ENCODE assay signal across 22 cellular contexts in genomic region chr13:73521970-73522549, GRCh38.
"Had no signal": no experiment of that assay in that cellular context is flagged by ENCODE, and none has a peak within 500 bp of the region (broad histone marks: within the 10 kb centered on the region; RNA-seq: fewer than 3 reads in every experiment).

No MANE protein-coding gene starts in this region.

- H3K4me3 Mint-ChIP-seq: activated CD8-positive, alpha-beta memory T cell treated with anti-CD3 and anti-CD28 coated beads, Interleukin-2, amount 10 ng/mL, durations not matched to agents 7 days and 5 days; activated naive CD4-positive, alpha-beta T cell treated with anti-CD3 and anti-CD28 coated beads for 36 hours; brain; naive B cell; stimulated activated memory B cell treated with anti-CD40 and anti-IgM and Interleukin-4, amounts not matched to agents 10 μg/mL and 1 μg/mL and 100 μg/mL, for 72 hours had no signal

- H3K27ac ChIP-seq: hepatocyte, left lung, neutrophil, tibial artery, uterus had no signal

- H3K9me3 Mint-ChIP-seq: activated naive CD4-positive, alpha-beta T cell treated with anti-CD3 and anti-CD28 coated beads for 36 hours; activated T-helper 2 cell treated with anti-CD3 and anti-CD28 coated beads, Interferon-gamma antibody, Interleukin-2, Interleukin-4, amounts not matched to agents 10 μg/mL and 5 μg/mL and 100 μg/mL, durations not matched to agents 14 hours and 24 hours and 36 hours; brain; central memory CD8-positive, alpha-beta T cell; stimulated activated memory B cell treated with anti-CD40 and anti-IgM and Interleukin-4, amounts not matched to agents 10 μg/mL and 1 μg/mL and 100 μg/mL, for 72 hours had no signal

- H3K9me3 ChIP-seq: left lung, neutrophil, tibial artery, uterus had no signal

- H3K36me3 Mint-ChIP-seq: activated CD8-positive, alpha-beta memory T cell treated with anti-CD3 and anti-CD28 coated beads, Interleukin-2, amount 10 ng/mL, durations not matched to agents 7 days and 5 days; brain; naive B cell; stimulated activated memory B cell treated with anti-CD40 and anti-IgM and Interleukin-4, amounts not matched to agents 10 μg/mL and 1 μg/mL and 100 μg/mL, for 72 hours had no signal

- H3K4me1 ChIP-seq: left lung, tibial artery, uterus had no signal

- ATAC-seq: stimulated activated memory B cell treated with anti-CD40 and anti-IgM and Interleukin-4, amounts not matched to agents 10 μg/mL and 1 μg/mL and 100 μg/mL, for 72 hours had no signal

- H3K27me3 ChIP-seq: hepatocyte, left lung, neutrophil, tibial artery, uterus had no signal

- H3K36me3 ChIP-seq: left lung, neutrophil, tibial artery, uterus had no signal

- H3K79me2 ChIP-seq: hepatocyte had no signal

- H3K4me3 ChIP-seq: hepatocyte, left lung, tibial artery, uterus had no signal

- H3K4me2 ChIP-seq: hepatocyte had no signal

- DNase-seq: activated CD4-positive, alpha-beta T cell treated with anti-CD3 and anti-CD28 coated beads, Interleukin-2, amount 50 U/mL, for 48 hours; activated CD4-positive, CD25-positive, alpha-beta regulatory T cell treated with anti-CD3 and anti-CD28 coated beads, Interleukin-2, amount 50 U/mL, for 72 hours; activated CD8-positive, alpha-beta memory T cell treated with anti-CD3 and anti-CD28 coated beads, Interleukin-2, amount 10 ng/mL, durations not matched to agents 7 days and 5 days; activated T-cell treated with anti-CD3 and anti-CD28 coated beads, Interleukin-2, amount 50 U/mL, for 1 hour; amniotic stem cell; cortex of kidney; effector CD4-positive, alpha-beta T cell; islet precursor cell; mammary epithelial cell; naive B cell; stimulated activated CD4-positive, alpha-beta T cell treated with anti-CD3 and anti-CD28 coated beads, Interleukin-2, amount 100 ng/mL, for 48 hours; T-helper 9 cell; tibial artery; uterus had no signal

- H3K4me1 Mint-ChIP-seq: brain; stimulated activated memory B cell treated with anti-CD40 and anti-IgM and Interleukin-4, amounts not matched to agents 10 μg/mL and 1 μg/mL and 100 μg/mL, for 72 hours had no signal

- H3K27ac Mint-ChIP-seq: activated CD8-positive, alpha-beta memory T cell treated with anti-CD3 and anti-CD28 coated beads, Interleukin-2, amount 10 ng/mL, durations not matched to agents 7 days and 5 days; activated T-helper 2 cell treated with anti-CD3 and anti-CD28 coated beads, Interferon-gamma antibody, Interleukin-2, Interleukin-4, amounts not matched to agents 10 μg/mL and 5 μg/mL and 100 μg/mL, durations not matched to agents 14 hours and 24 hours and 36 hours; brain; stimulated activated memory B cell treated with anti-CD40 and anti-IgM and Interleukin-4, amounts not matched to agents 10 μg/mL and 1 μg/mL and 100 μg/mL, for 72 hours had no signal

- H3K27me3 Mint-ChIP-seq: central memory CD8-positive, alpha-beta T cell; naive B cell; stimulated activated memory B cell treated with anti-CD40 and anti-IgM and Interleukin-4, amounts not matched to agents 10 μg/mL and 1 μg/mL and 100 μg/mL, for 72 hours had no signal
